18 cellular contexts compared by ENCODE assay signal in genomic region chr6:13522639-13523038, GRCh38. TPM values are rescaled to one million over a fixed set of nuclear protein-coding genes. Genes with fewer than 3 reads are reported as not detected.
A peak's percentile ranks its signal among the peaks of the same experiment; 100 is the strongest.
DNase-seq lines count a peak whose midpoint lies in the region; ATAC-seq, FAIRE-seq and TF ChIP-seq lines count a peak whose summit lies in the region.
"Had no signal": no experiment of that assay in that cellular context is flagged by ENCODE, and none has a peak within 500 bp of the region (broad histone marks: within the 10 kb centered on the region; RNA-seq: fewer than 3 reads in every experiment).

No MANE protein-coding gene starts in this region.

- TF ChIP-seq CTCF in CD14-positive monocyte (IDR thresholded peaks at IDR 0.05) (no peak), endothelial cell of umbilical vein (IDR thresholded peaks at IDR 0.05; ENCODE audit: extremely low read depth in 1 of 2, insufficient read depth in 1 of 2, low read depth in 1 of 2, low read length in 2 of 2) (no peak)

- H2AFZ ChIP-seq in endothelial cell of umbilical vein (ENCODE audit: low read depth, low read length) = peak overlapping the region; percentile 22

- peaks cover 39% of the 10 kb centered on the region for H3K4me1 ChIP-seq in endothelial cell of umbilical vein (ENCODE audit: control insufficient read depth, extremely low read depth, insufficient read depth, low read length)
- H3K4me1 ChIP-seq: adrenal gland, vagina had no signal

- peak overlapping the region; percentile 43 to 92 (median 85) for H3K27ac Mint-ChIP-seq in CD14-positive monocyte
- H3K27ac Mint-ChIP-seq: CD4-positive, alpha-beta memory T cell had no signal

- H3K27me3 ChIP-seq in endothelial cell of umbilical vein (ENCODE audit: control insufficient read depth in 2 of 2, insufficient read depth in 2 of 2, low read length in 2 of 2) = no peaks in the 10 kb centered on the region
- H3K27me3 ChIP-seq: adrenal gland, MG63, vagina had no signal

- ATAC-seq in GM19328 (IDR thresholded peaks at IDR 0.05; ENCODE audit: unreplicated experiment) (no peak), HG03354 (IDR thresholded peaks at IDR 0.05; ENCODE audit: poor library complexity, severe bottlenecking, unreplicated experiment) (no peak)
- ATAC-seq: activated CD4-positive, CD25-positive, alpha-beta regulatory T cell treated with anti-CD3 and anti-CD28 coated beads, Interleukin-2, amount 50 U/mL, for 24 hours had no signal

- no peaks in the 10 kb centered on the region for H4K20me1 ChIP-seq in endothelial cell of umbilical vein (replicated peaks; ENCODE audit: control insufficient read depth, extremely low read depth, insufficient read depth, low read length)

- no peaks in the 10 kb centered on the region for H3K9me3 Mint-ChIP-seq in CD14-positive monocyte

- no peaks in the 10 kb centered on the region for H3K36me3 Mint-ChIP-seq in CD14-positive monocyte
- H3K36me3 Mint-ChIP-seq: CD4-positive, alpha-beta memory T cell had no signal

- no peak overlapping the region for H3K4me3 Mint-ChIP-seq in CD14-positive monocyte
- H3K4me3 Mint-ChIP-seq: CD4-positive, alpha-beta memory T cell had no signal

- peak; percentile 79 for FAIRE-seq in endothelial cell of umbilical vein (lab: Jason Lieb, UNC)
- FAIRE-seq: GM18507, keratinocyte had no signal

- dilution Hi-C loops in endothelial cell of umbilical vein (cut with MboI; ENCODE audit: extremely low pct_ligation_motif_present, low sequenced_read_pairs) = no loop called here

- intact Hi-C loops in CD14-positive monocyte (cut with micrococcal nuclease) = loop anchor here in 1 of 2 donors (10.0 kb wide), 1 partner anchor 52 kb away; the partner anchor contains the start of gene SIRT5
- intact Hi-C loops in endothelial cell of umbilical vein (cut with micrococcal nuclease) = loop anchor here (1.0 kb wide), 1 partner anchor 52 kb away; the partner anchor contains the start of gene SIRT5

- no peaks in the 10 kb centered on the region for H3K27me3 Mint-ChIP-seq in CD14-positive monocyte (ENCODE audit: low read depth in 3 of 3)

- peak overlapping the region; percentile 68 for H3K27ac ChIP-seq in endothelial cell of umbilical vein (ENCODE audit: insufficient read depth, low read depth, low read length)
- H3K27ac ChIP-seq: vagina had no signal

- H3K36me3 ChIP-seq in endothelial cell of umbilical vein (ENCODE audit: control insufficient read depth in 2 of 2, extremely low read depth in 1 of 2, insufficient read depth in 2 of 2, low read length in 2 of 2) = no peaks in the 10 kb centered on the region
- H3K36me3 ChIP-seq: adrenal gland, MG63, vagina had no signal

- no peak overlapping the region for H3K9ac ChIP-seq in endothelial cell of umbilical vein (replicated peaks; ENCODE audit: extremely low read depth, insufficient read depth, low read length)

- peaks cover 38% of the 10 kb centered on the region for H3K4me1 Mint-ChIP-seq in CD14-positive monocyte

- DNase-seq in CD14-positive monocyte (ENCODE audit: low spot score) (no peak), NCI-H226 (peak; percentile 46), endothelial cell of umbilical vein (ENCODE audit: low read depth, low spot score) (peak; percentile 84), non-pigmented ciliary epithelial cell (ENCODE audit: low read depth) (peak; percentile 50), DMS53 (lab: John Stamatoyannopoulos, UW) (no peak), 8988T (no peak)
- DNase-seq: adrenal gland; CD4-positive, alpha-beta memory T cell; H7; MG63; NCI-H2171 treated with DMSO at 0.1 percent for 48 hours; SW 1271 had no signal

- no peak overlapping the region for H3K4me3 ChIP-seq in endothelial cell of umbilical vein (replicated peaks in 1 of 3; ENCODE audit: insufficient read depth in 1 of 3, low read depth in 1 of 3, low read length in 3 of 3)
- H3K4me3 ChIP-seq: adrenal gland, MG63, vagina had no signal

- H3K79me2 ChIP-seq in endothelial cell of umbilical vein (ENCODE audit: control insufficient read depth, insufficient read depth, low read length) = no peaks in the 10 kb centered on the region

- POLR2A ChIA-PET in endothelial cell of umbilical vein (lab: Charles Lee) = interaction anchor here (0.7 to 1.1 kb wide), 4 partner anchors 11 to 118 kb away, joined by 4 to 7 read pairs (median 4); no protein-coding TSS in a partner anchor

- no peak for TF ChIP-seq POLR2A in endothelial cell of umbilical vein (IDR thresholded peaks at IDR 0.05; ENCODE audit: low read depth, low read length)

- no TSS peak for BruUV-seq in endothelial cell of umbilical vein (replicated peaks; lab: Mats Ljungman, UMichigan)

- peak overlapping the region; percentile 52 for H3K4me2 ChIP-seq in endothelial cell of umbilical vein (ENCODE audit: insufficient read depth, low read length)

- H3K9me3 ChIP-seq in endothelial cell of umbilical vein (replicated peaks; ENCODE audit: control insufficient read depth, insufficient read depth, low read length) = no peaks in the 10 kb centered on the region
- H3K9me3 ChIP-seq: adrenal gland, vagina had no signal

- H3K9me1 ChIP-seq in endothelial cell of umbilical vein (replicated peaks; ENCODE audit: control insufficient read depth, extremely low read depth, insufficient read depth, low read length) = no peaks in the 10 kb centered on the region

- CTCF ChIA-PET in endothelial cell of umbilical vein (lab: Charles Lee) = interaction anchor here (0.6 to 1.6 kb wide), 8 partner anchors 10 to 188 kb away, joined by 3 to 10 read pairs (median 4); partner anchors contain the start of gene GFOD1

TF ChIP-seq in endothelial cell of umbilical vein, 7 proteins besides CTCF, POLR2A, EP300 and RAD21:
- TF ChIP-seq MAX (IDR thresholded peaks at IDR 0.05; ENCODE audit: insufficient read depth, insufficient read length) (no peak), GATA2 (IDR thresholded peaks at IDR 0.05; ENCODE audit: insufficient read depth, insufficient read length, low read depth, low read length) (peak; percentile 41), POLR2AphosphoS5 (IDR thresholded peaks at IDR 0.05; ENCODE audit: insufficient read depth, low read depth, low read length) (peak; percentile 47), JUN (IDR thresholded peaks at IDR 0.05; ENCODE audit: borderline replicate concordance, insufficient read depth, insufficient read length, low read depth) (peak; percentile 85), FOS (IDR thresholded peaks at IDR 0.05; ENCODE audit: borderline replicate concordance, insufficient read depth, low read length) (peak; percentile 97), MYC (IDR thresholded peaks at IDR 0.05; ENCODE audit: low read depth, low read length) (no peak), EZH2 (IDR thresholded peaks at IDR 0.05; ENCODE audit: borderline replicate concordance, low read depth, low read length, severe bottlenecking) (no peak)

RNA-seq across cellular contexts. Expression of gene GFOD1, which starts 35.2 kb away (rescaled TPM):
- 1 to 10 TPM; 2.4 TPM for polyA plus RNA-seq in CD14-positive monocyte
- total RNA-seq in endothelial cell of umbilical vein = 24.1 and 26.3 TPM in 2 replicates
- 10.8 and 12.1 TPM in 2 replicates for polyA plus RNA-seq in endothelial cell of umbilical vein
- 9.3 and 11.7 TPM in 2 replicates for polyA plus RNA-seq in endothelial cell of umbilical vein (2011; cell fraction: cytosol; rRNA removed)
- polyA plus RNA-seq in endothelial cell of umbilical vein (2011; cell fraction: nucleus; rRNA removed) = 22.4 and 23.3 TPM in 2 replicates
- 3.4 and 4.5 TPM in 2 replicates for polyA plus RNA-seq in endothelial cell of umbilical vein (2012)
- 39.3 and 39.6 TPM in 2 replicates for polyA minus RNA-seq in endothelial cell of umbilical vein
- polyA minus RNA-seq in endothelial cell of umbilical vein (2011; cell fraction: cytosol; rRNA and poly(A)+ RNA removed) = 8.0 TPM
- 47.0 and 49.5 TPM in 2 replicates for polyA minus RNA-seq in endothelial cell of umbilical vein (2011; cell fraction: nucleus; rRNA and poly(A)+ RNA removed)

RNA-seq across cellular contexts. Expression of gene SIRT5, which starts 51.8 kb away (rescaled TPM):
- polyA plus RNA-seq in CD14-positive monocyte (1 to 10 TPM; 3.3 to 5.0 TPM), endothelial cell of umbilical vein (3.3 and 4.7 TPM in 2 replicates)
- 7.2 and 8.0 TPM in 2 replicates for total RNA-seq in endothelial cell of umbilical vein
- polyA plus RNA-seq in endothelial cell of umbilical vein (2011; cell fraction: cytosol; rRNA removed) = 3.9 and 4.6 TPM in 2 replicates
- 11.4 and 11.8 TPM in 2 replicates for polyA plus RNA-seq in endothelial cell of umbilical vein (2011; cell fraction: nucleus; rRNA removed)
- polyA plus RNA-seq in endothelial cell of umbilical vein (2012) = 4.6 and 4.7 TPM in 2 replicates
- 4.1 and 4.2 TPM in 2 replicates for polyA minus RNA-seq in endothelial cell of umbilical vein
- polyA minus RNA-seq in endothelial cell of umbilical vein (2011; cell fraction: cytosol; rRNA and poly(A)+ RNA removed) = 3.1 TPM
- polyA minus RNA-seq in endothelial cell of umbilical vein (2011; cell fraction: nucleus; rRNA and poly(A)+ RNA removed) = 3.8 and 3.9 TPM in 2 replicates

Comparison
In these comparisons a context has a peak if more than half of its experiments do, and no peak if none do; other contexts are left out.
1. DNase-seq: peak in NCI-H226 (single experiment), endothelial cell of umbilical vein (single experiment) and non-pigmented ciliary epithelial cell (single experiment); none in CD14-positive monocyte (single experiment), DMS53 (single experiment) and 8988T (single experiment).